ENCODE assay signal across 22 cellular contexts in the genomic region with DNA sequence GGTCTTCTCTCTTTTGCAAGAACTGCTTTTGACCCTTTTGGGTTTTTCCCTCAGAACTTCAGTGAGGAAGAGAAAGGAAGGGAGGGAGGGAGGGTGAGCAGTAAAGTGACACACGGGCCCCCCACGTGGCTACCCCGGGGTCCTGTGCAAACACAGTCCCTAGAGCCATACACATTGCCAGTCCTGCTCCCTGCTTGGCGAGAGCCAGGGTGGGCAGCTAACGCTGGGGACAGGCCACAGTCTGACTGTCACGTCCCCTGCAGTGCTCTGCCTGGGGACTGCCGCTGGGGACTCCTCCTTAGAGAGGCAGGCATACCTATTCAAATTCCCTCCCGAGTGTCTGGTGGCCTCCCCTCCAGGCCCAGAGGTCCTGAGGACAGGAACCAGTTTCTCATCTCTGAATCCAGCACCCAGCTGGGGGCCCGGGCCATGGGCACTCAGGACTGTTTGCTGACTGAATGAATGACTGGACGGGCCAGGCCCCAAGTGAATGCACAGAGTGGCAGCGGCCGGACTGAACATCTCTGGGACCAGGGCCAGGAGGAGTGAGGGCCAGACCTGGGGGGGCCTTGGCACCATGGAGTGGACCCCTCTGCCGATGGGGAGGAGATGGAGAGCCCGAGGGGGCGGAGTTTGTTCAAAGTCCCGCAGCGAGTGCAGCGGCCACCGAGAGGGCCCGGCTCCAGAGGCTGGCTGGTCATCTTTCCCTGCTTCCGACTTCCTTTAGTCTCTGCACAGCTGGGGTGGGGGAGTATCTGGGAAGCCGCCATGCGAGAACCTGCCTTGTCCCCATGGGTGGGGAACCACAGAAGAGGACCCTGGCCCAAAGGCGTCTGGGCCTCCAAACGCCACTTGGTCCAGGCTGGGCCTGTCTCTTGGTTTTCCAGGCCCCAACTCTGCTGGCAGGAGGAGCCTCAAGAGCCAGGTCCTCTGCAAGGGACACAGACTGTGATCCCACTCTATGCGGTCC. TPM values are rescaled to one million over a fixed set of nuclear protein-coding genes. Genes with fewer than 3 reads are reported as not detected.
"Had no signal": no experiment of that assay in that cellular context is flagged by ENCODE, and none has a peak within 500 bp of the region (broad histone marks: within the 10 kb centered on the region; RNA-seq: fewer than 3 reads in every experiment).

No MANE protein-coding gene starts in this region.

- FAIRE-seq: frontal cortex, keratinocyte had no signal

- H3K4me3 ChIP-seq: ascending aorta, prostate gland, right atrium auricular region, skin epidermis had no signal

- H3K27me3 ChIP-seq: ascending aorta, right atrium auricular region had no signal

- H3K4me3 Mint-ChIP-seq: activated CD4-positive, alpha-beta T cell treated with anti-CD3 and anti-CD28 coated beads, Interleukin-2, amount 10 ng/mL, durations not matched to agents 24 days and 14 days; activated CD8-positive, alpha-beta T cell treated with anti-CD3 and anti-CD28 coated beads, Interleukin-2, amount 10 ng/mL, durations not matched to agents 7 days and 5 days; activated naive CD4-positive, alpha-beta T cell treated with anti-CD3 and anti-CD28 coated beads, Interleukin-2, amount 10 ng/mL, durations not matched to agents 7 days and 5 days; activated T-cell treated with anti-CD3 and anti-CD28 coated beads, Interleukin-2, amount 50 U/mL, for 4 hours; nephron progenitor cell had no signal

- H3K4me1 ChIP-seq: ascending aorta, breast epithelium, prostate gland, right atrium auricular region had no signal

- H3K9me3 ChIP-seq: ascending aorta, breast epithelium, prostate gland, right atrium auricular region, stomach had no signal

- H3K27ac ChIP-seq: ascending aorta, breast epithelium, prostate gland, right atrium auricular region, skin epidermis had no signal

- H3K36me3 Mint-ChIP-seq: activated naive CD4-positive, alpha-beta T cell treated with anti-CD3 and anti-CD28 coated beads, Interleukin-2, amount 10 ng/mL, durations not matched to agents 7 days and 5 days had no signal

- H3K27me3 Mint-ChIP-seq: activated CD4-positive, alpha-beta T cell treated with anti-CD3 and anti-CD28 coated beads, Interleukin-2, amount 10 ng/mL, durations not matched to agents 24 days and 14 days had no signal

- ATAC-seq: activated CD8-positive, alpha-beta T cell treated with anti-CD3 and anti-CD28 coated beads, Interleukin-2, amount 10 ng/mL, durations not matched to agents 7 days and 5 days; activated T-cell treated with anti-CD3 and anti-CD28 coated beads, Interleukin-2, amount 50 U/mL, for 4 hours had no signal

- H3K9me3 Mint-ChIP-seq: activated CD4-positive, alpha-beta T cell treated with anti-CD3 and anti-CD28 coated beads, Interleukin-2, amount 10 ng/mL, durations not matched to agents 24 days and 14 days; activated naive CD4-positive, alpha-beta T cell treated with anti-CD3 and anti-CD28 coated beads, Interleukin-2, amount 10 ng/mL, durations not matched to agents 7 days and 5 days; activated T-cell treated with anti-CD3 and anti-CD28 coated beads, Interleukin-2, amount 50 U/mL, for 4 hours; nephron progenitor cell had no signal

- H3K36me3 ChIP-seq: ascending aorta, breast epithelium, prostate gland, right atrium auricular region, stomach had no signal

- H3K4me1 Mint-ChIP-seq: activated CD4-positive, alpha-beta T cell treated with anti-CD3 and anti-CD28 coated beads, Interleukin-2, amount 10 ng/mL, durations not matched to agents 24 days and 14 days; activated naive CD4-positive, alpha-beta T cell treated with anti-CD3 and anti-CD28 coated beads, Interleukin-2, amount 10 ng/mL, durations not matched to agents 7 days and 5 days had no signal

- DNase-seq: activated CD4-positive, alpha-beta T cell treated with anti-CD3 and anti-CD28 coated beads, Interleukin-2, amount 10 ng/mL, durations not matched to agents 24 days and 14 days; activated CD8-positive, alpha-beta T cell treated with anti-CD3 and anti-CD28 coated beads, Interleukin-2, amount 10 ng/mL, durations not matched to agents 7 days and 5 days; activated effector memory CD4-positive, alpha-beta T cell treated with Interleukin-2 at 50 U/mL for 16 hours; activated naive CD4-positive, alpha-beta T cell treated with anti-CD3 and anti-CD28 coated beads, Interleukin-2, amount 10 ng/mL, durations not matched to agents 7 days and 5 days; activated T-cell treated with anti-CD3 and anti-CD28 coated beads, Interleukin-2, amount 50 U/mL, for 4 hours; cortex of kidney; nephron progenitor cell; stimulated activated CD4-positive, alpha-beta T cell treated with anti-CD3 and anti-CD28 coated beads, Interleukin-15, amount 100 ng/mL, for 24 hours; stimulated activated CD4-positive, alpha-beta T cell treated with anti-CD3 and anti-CD28 coated beads, Interleukin-2, amount 100 ng/mL, for 48 hours; T1000 had no signal

- H3K27ac Mint-ChIP-seq: activated CD4-positive, alpha-beta T cell treated with anti-CD3 and anti-CD28 coated beads, Interleukin-2, amount 10 ng/mL, durations not matched to agents 24 days and 14 days; activated CD8-positive, alpha-beta T cell treated with anti-CD3 and anti-CD28 coated beads, Interleukin-2, amount 10 ng/mL, durations not matched to agents 7 days and 5 days; activated naive CD4-positive, alpha-beta T cell treated with anti-CD3 and anti-CD28 coated beads, Interleukin-2, amount 10 ng/mL, durations not matched to agents 7 days and 5 days; nephron progenitor cell had no signal

RNA-seq across cellular contexts. Expression of a gene that starts 5.8 kb away (rescaled TPM):
- total RNA-seq: activated CD4-positive, alpha-beta T cell treated with anti-CD3 and anti-CD28 coated beads, Interleukin-2, amount 10 ng/mL, durations not matched to agents 24 days and 14 days; activated CD8-positive, alpha-beta T cell treated with anti-CD3 and anti-CD28 coated beads, Interleukin-2, amount 10 ng/mL, durations not matched to agents 7 days and 5 days; breast epithelium; myocyte; osteoblast; right atrium auricular region; T-helper 1 cell treated with Interleukin-12 subunit alpha and Interleukin-12 subunit beta and Interleukin-4 antibody, amounts not matched to agents 30 ng/mL and 1 ng/mL, for 36 hours had no signal
- polyA plus RNA-seq: esophagus had no signal
